ENCODE assay signal across 19 cellular contexts in the genomic region with DNA sequence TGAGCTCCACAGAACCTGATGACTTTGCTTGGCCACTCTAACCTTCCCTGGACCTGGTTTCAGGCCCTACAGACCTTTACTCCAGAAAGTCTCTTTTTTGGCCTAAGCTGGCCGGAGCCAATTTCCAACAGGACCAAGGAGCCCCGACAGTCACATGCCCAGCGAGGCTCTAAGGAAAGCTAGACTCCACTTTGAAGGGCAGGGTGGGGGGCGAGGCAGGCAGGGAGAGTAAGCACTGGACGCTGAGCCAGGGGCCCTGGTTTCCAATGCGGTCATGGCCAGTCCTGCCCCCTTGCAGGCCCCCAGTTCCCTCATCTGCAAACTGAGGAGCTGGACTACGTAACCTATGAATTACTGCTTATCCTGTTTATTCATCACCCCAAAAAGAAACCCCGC.
"Had no signal": no experiment of that assay in that cellular context is flagged by ENCODE, and none has a peak within 500 bp of the region (broad histone marks: within the 10 kb centered on the region; RNA-seq: fewer than 3 reads in every experiment).

No MANE protein-coding gene starts in this region.

- H3K4me3 Mint-ChIP-seq: activated CD4-positive, alpha-beta T cell treated with anti-CD3 and anti-CD28 coated beads for 36 hours; naive thymus-derived CD4-positive, alpha-beta T cell; stimulated activated naive B cell treated with anti-CD40 and anti-IgM and Interleukin-4, amounts not matched to agents 10 μg/mL and 1 μg/mL and 100 μg/mL, for 72 hours; T-helper 2 cell treated with Interferon-gamma antibody and Interleukin-4, amounts not matched to agents 5 μg/mL and 100 μg/mL, for 36 hours had no signal

- H3K27ac Mint-ChIP-seq: activated CD4-positive, alpha-beta T cell treated with anti-CD3 and anti-CD28 coated beads for 36 hours; activated naive CD4-positive, alpha-beta T cell treated with anti-CD3 and anti-CD28 coated beads, Interleukin-2, amount 50 U/mL, for 72 hours; naive thymus-derived CD4-positive, alpha-beta T cell; stimulated activated naive B cell treated with anti-CD40 and anti-IgM and Interleukin-4, amounts not matched to agents 10 μg/mL and 1 μg/mL and 100 μg/mL, for 72 hours; T-helper 2 cell treated with Interferon-gamma antibody and Interleukin-4, amounts not matched to agents 5 μg/mL and 100 μg/mL, for 36 hours had no signal

- H2AFZ ChIP-seq: hepatocyte had no signal

- H3K9me3 ChIP-seq: adrenal gland, esophagus muscularis mucosa, ovary, thyroid gland had no signal

- ATAC-seq: activated CD4-positive, alpha-beta T cell treated with anti-CD3 and anti-CD28 coated beads for 36 hours; left colon; sciatic nerve; stimulated activated naive B cell treated with anti-CD40 and anti-IgM and Interleukin-4, amounts not matched to agents 10 μg/mL and 1 μg/mL and 100 μg/mL, for 72 hours had no signal

- H3K36me3 ChIP-seq: adrenal gland, esophagus muscularis mucosa, ovary, SJSA1, spleen, thyroid gland had no signal

- H3K4me3 ChIP-seq: adrenal gland, esophagus muscularis mucosa, hepatocyte, ovary, SJSA1, spleen, thyroid gland had no signal

- H3K27me3 Mint-ChIP-seq: activated CD4-positive, alpha-beta T cell treated with anti-CD3 and anti-CD28 coated beads for 36 hours; naive thymus-derived CD4-positive, alpha-beta T cell; stimulated activated naive B cell treated with anti-CD40 and anti-IgM and Interleukin-4, amounts not matched to agents 10 μg/mL and 1 μg/mL and 100 μg/mL, for 72 hours had no signal

- H3K9me3 Mint-ChIP-seq: stimulated activated naive B cell treated with anti-CD40 and anti-IgM and Interleukin-4, amounts not matched to agents 10 μg/mL and 1 μg/mL and 100 μg/mL, for 72 hours; T-helper 2 cell treated with Interferon-gamma antibody and Interleukin-4, amounts not matched to agents 5 μg/mL and 100 μg/mL, for 36 hours had no signal

- H3K27me3 ChIP-seq: adrenal gland, esophagus muscularis mucosa, hepatocyte, ovary, SJSA1, spleen, thyroid gland had no signal

- H3K4me1 Mint-ChIP-seq: activated CD4-positive, alpha-beta T cell treated with anti-CD3 and anti-CD28 coated beads for 36 hours; naive thymus-derived CD4-positive, alpha-beta T cell; stimulated activated naive B cell treated with anti-CD40 and anti-IgM and Interleukin-4, amounts not matched to agents 10 μg/mL and 1 μg/mL and 100 μg/mL, for 72 hours had no signal

- H3K4me2 ChIP-seq: hepatocyte had no signal

- H3K27ac ChIP-seq: esophagus muscularis mucosa, hepatocyte, ovary, SJSA1, thyroid gland had no signal

- H3K36me3 Mint-ChIP-seq: activated naive CD4-positive, alpha-beta T cell treated with anti-CD3 and anti-CD28 coated beads, Interleukin-2, amount 50 U/mL, for 72 hours; naive thymus-derived CD4-positive, alpha-beta T cell; stimulated activated naive B cell treated with anti-CD40 and anti-IgM and Interleukin-4, amounts not matched to agents 10 μg/mL and 1 μg/mL and 100 μg/mL, for 72 hours had no signal

- DNase-seq: activated CD4-positive, alpha-beta T cell treated with anti-CD3 and anti-CD28 coated beads for 36 hours; activated CD4-positive, alpha-beta T cell treated with anti-CD3 and anti-CD28 coated beads, Interleukin-2, amount 50 U/mL, for 48 hours; activated gamma-delta T cell; adrenal gland; dermis blood vessel endothelial cell; effector memory CD4-positive, alpha-beta T cell; left colon; mammary epithelial cell; naive thymus-derived CD4-positive, alpha-beta T cell; stimulated activated naive B cell treated with anti-CD40 and anti-IgM and Interleukin-4, amounts not matched to agents 10 μg/mL and 1 μg/mL and 100 μg/mL, for 72 hours; thyroid gland had no signal
